ENCODE assay signal across 15 cellular contexts in genomic region chr16:48235058-48235555, GRCh38. TPM values are rescaled to one million over a fixed set of nuclear protein-coding genes. Genes with fewer than 3 reads are reported as not detected.
DNase-seq lines count a peak whose midpoint lies in the region; ATAC-seq and TF ChIP-seq lines count a peak whose summit lies in the region.
"Had no signal": no experiment of that assay in that cellular context is flagged by ENCODE, and none has a peak within 500 bp of the region (broad histone marks: within the 10 kb centered on the region; RNA-seq: fewer than 3 reads in every experiment).

No MANE protein-coding gene starts in this region.

- peaks cover 6% of the 10 kb centered on the region; the same call in 2 of the 3 replicates for H3K4me1 Mint-ChIP-seq in GM23338
- H3K4me1 Mint-ChIP-seq: CD8-positive, alpha-beta memory T cell had no signal

- H3K27ac ChIP-seq in GM23338 (ENCODE audit: low read depth) (no peak overlapping the region), colonic mucosa (peak overlapping the region; percentile 33), osteoblast (ENCODE audit: low read depth, low read length) (no peak overlapping the region)
- H3K27ac ChIP-seq: GM23248 had no signal

- H3K36me3 Mint-ChIP-seq in GM23338 (ENCODE audit: low read depth), result peaks cover 3% of the 10 kb centered on the region; the same call in 1 of the 3 replicates
- H3K36me3 Mint-ChIP-seq: CD8-positive, alpha-beta memory T cell had no signal

- no peaks in the 10 kb centered on the region for H3K4me1 ChIP-seq in GM23338 (ENCODE audit: insufficient read depth)
- H3K4me1 ChIP-seq in colonic mucosa, result no peaks in the 10 kb centered on the region
- H3K4me1 ChIP-seq in osteoblast (ENCODE audit: insufficient read depth, low read length), result peaks cover 3% of the 10 kb centered on the region

- H3K79me2 ChIP-seq in GM23338 (replicated peaks; ENCODE audit: insufficient read depth) (no peaks in the 10 kb centered on the region), osteoblast (ENCODE audit: insufficient read depth, low read length) (no peaks in the 10 kb centered on the region)

- H3K9ac ChIP-seq in colonic mucosa (ENCODE audit: low read depth in 2 of 2, low read length in 2 of 2), result no peak overlapping the region
- H3K9ac ChIP-seq: GM23248 had no signal

- peak overlapping the region; percentile 52; the same call in 1 of the 2 replicates for H2AFZ ChIP-seq in GM23338
- peak overlapping the region; percentile 57 for H2AFZ ChIP-seq in osteoblast (ENCODE audit: low read length)
- H2AFZ ChIP-seq: GM23248 had no signal

- no peak overlapping the region for H3K4me3 Mint-ChIP-seq in GM23338
- H3K4me3 Mint-ChIP-seq: CD8-positive, alpha-beta memory T cell; H9 had no signal

- TF ChIP-seq CTCF in GM23338 (conservative IDR thresholded peaks at IDR 0.05; ENCODE audit: low read depth in 2 of 2) (no peak), colonic mucosa (IDR thresholded peaks at IDR 0.05) (no peak), osteoblast (IDR thresholded peaks at IDR 0.05; ENCODE audit: extremely low read depth, low read depth, low read length) (no peak)

- no peaks in the 10 kb centered on the region for H3K9me3 ChIP-seq in colonic mucosa
- H3K9me3 ChIP-seq in osteoblast (ENCODE audit: low read depth, low read length), result no peaks in the 10 kb centered on the region
- H3K9me3 ChIP-seq: Caco-2 had no signal

- DNase-seq in GM23338 (ENCODE audit: low spot score), result peak; percentile 19
- DNase-seq in colonic mucosa, result no peak
- no peak for DNase-seq in left lobe of liver (ENCODE audit: low spot score)
- no peak for DNase-seq in osteoblast (ENCODE audit: insufficient read length, low spot score, missing footprints)
- no peak for DNase-seq in NK-92 treated with Interleukin-12 subunit alpha and Interleukin-12 subunit beta, amount 100 ng/mL, for 24 hours (lab: John Stamatoyannopoulos, UW)
- no peak for DNase-seq in stimulated activated CD4-positive, alpha-beta T cell treated with anti-CD3 and anti-CD28 coated beads, Interleukin-4, amount 100 ng/mL, for 24 hours
- DNase-seq: CD8-positive, alpha-beta memory T cell; DND-41; GDM1; GM23248; H9 had no signal

- no peak overlapping the region for H3K4me3 ChIP-seq in GM23338
- H3K4me3 ChIP-seq in colonic mucosa, result no peak overlapping the region
- H3K4me3 ChIP-seq in osteoblast (ENCODE audit: insufficient read depth, low read length), result no peak overlapping the region
- H3K4me3 ChIP-seq: GM23248 had no signal

- H3F3A ChIP-seq in GM23338 (replicated peaks; ENCODE audit: low read depth), result no peaks in the 10 kb centered on the region

- peaks cover 7% of the 10 kb centered on the region for H3K9me3 Mint-ChIP-seq in GM23338
- H3K9me3 Mint-ChIP-seq: CD8-positive, alpha-beta memory T cell had no signal

- H3K36me3 ChIP-seq in GM23338 (ENCODE audit: insufficient read depth), result no peaks in the 10 kb centered on the region
- no peaks in the 10 kb centered on the region for H3K36me3 ChIP-seq in colonic mucosa
- H3K36me3 ChIP-seq in osteoblast (ENCODE audit: insufficient read depth, low read length), result no peaks in the 10 kb centered on the region

- H4K20me1 ChIP-seq in GM23338 (replicated peaks; ENCODE audit: insufficient read depth), result no peaks in the 10 kb centered on the region
- H4K20me1 ChIP-seq in osteoblast (ENCODE audit: insufficient read depth, low read length), result no peaks in the 10 kb centered on the region

- no peak overlapping the region for H3K4me2 ChIP-seq in GM23338
- no peak overlapping the region for H3K4me2 ChIP-seq in osteoblast (ENCODE audit: insufficient read depth, low read length)

- no peaks in the 10 kb centered on the region for H3K27me3 Mint-ChIP-seq in GM23338 (ENCODE audit: insufficient read depth, low read depth, poor library complexity)
- H3K27me3 Mint-ChIP-seq: IgD-negative memory B cell had no signal

- no peak overlapping the region for H3K27ac Mint-ChIP-seq in GM23338
- H3K27ac Mint-ChIP-seq: CD8-positive, alpha-beta memory T cell; IgD-negative memory B cell had no signal

- ATAC-seq in GM23338 (no peak), left lobe of liver (peak; percentile 2), GM19324 (IDR thresholded peaks at IDR 0.05; ENCODE audit: low FRiP score, unreplicated experiment) (no peak)

- H3K9me2 ChIP-seq in GM23338 (ENCODE audit: insufficient read depth), result peaks cover 9% of the 10 kb centered on the region; the same call in 1 of the 2 replicates

- H3K27me3 ChIP-seq in GM23338 (ENCODE audit: insufficient read depth), result no peaks in the 10 kb centered on the region
- H3K27me3 ChIP-seq in colonic mucosa, result no peaks in the 10 kb centered on the region
- H3K27me3 ChIP-seq in osteoblast (ENCODE audit: insufficient read depth, low read length), result no peaks in the 10 kb centered on the region

- intact Hi-C loops in colonic mucosa (cut with DNase I), result no loop called here

TF ChIP-seq in GM23338, 12 proteins besides CTCF, POLR2A, EP300 and RAD21 (continues in another document):
- TF ChIP-seq POLR2AphosphoS5 (IDR thresholded peaks at IDR 0.05; ENCODE audit: low read depth), result no peak
- no peak for TF ChIP-seq EZH2phosphoT487 (IDR thresholded peaks at IDR 0.05; ENCODE audit: unreplicated experiment)
- TF ChIP-seq, protein P1, sequence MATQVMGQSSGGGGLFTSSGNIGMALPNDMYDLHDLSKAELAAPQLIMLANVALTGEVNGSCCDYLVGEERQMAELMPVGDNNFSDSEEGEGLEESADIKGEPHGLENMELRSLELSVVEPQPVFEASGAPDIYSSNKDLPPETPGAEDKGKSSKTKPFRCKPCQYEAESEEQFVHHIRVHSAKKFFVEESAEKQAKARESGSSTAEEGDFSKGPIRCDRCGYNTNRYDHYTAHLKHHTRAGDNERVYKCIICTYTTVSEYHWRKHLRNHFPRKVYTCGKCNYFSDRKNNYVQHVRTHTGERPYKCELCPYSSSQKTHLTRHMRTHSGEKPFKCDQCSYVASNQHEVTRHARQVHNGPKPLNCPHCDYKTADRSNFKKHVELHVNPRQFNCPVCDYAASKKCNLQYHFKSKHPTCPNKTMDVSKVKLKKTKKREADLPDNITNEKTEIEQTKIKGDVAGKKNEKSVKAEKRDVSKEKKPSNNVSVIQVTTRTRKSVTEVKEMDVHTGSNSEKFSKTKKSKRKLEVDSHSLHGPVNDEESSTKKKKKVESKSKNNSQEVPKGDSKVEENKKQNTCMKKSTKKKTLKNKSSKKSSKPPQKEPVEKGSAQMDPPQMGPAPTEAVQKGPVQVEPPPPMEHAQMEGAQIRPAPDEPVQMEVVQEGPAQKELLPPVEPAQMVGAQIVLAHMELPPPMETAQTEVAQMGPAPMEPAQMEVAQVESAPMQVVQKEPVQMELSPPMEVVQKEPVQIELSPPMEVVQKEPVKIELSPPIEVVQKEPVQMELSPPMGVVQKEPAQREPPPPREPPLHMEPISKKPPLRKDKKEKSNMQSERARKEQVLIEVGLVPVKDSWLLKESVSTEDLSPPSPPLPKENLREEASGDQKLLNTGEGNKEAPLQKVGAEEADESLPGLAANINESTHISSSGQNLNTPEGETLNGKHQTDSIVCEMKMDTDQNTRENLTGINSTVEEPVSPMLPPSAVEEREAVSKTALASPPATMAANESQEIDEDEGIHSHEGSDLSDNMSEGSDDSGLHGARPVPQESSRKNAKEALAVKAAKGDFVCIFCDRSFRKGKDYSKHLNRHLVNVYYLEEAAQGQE (IDR thresholded peaks at IDR 0.05; ENCODE audit: unreplicated experiment), result no peak
- TF ChIP-seq EZH2 (IDR thresholded peaks at IDR 0.05; ENCODE audit: low read depth, unreplicated experiment), result no peak
- TF ChIP-seq STAT1 (IDR thresholded peaks at IDR 0.05; ENCODE audit: unreplicated experiment), result no peak
- TF ChIP-seq JUNB (IDR thresholded peaks at IDR 0.05; ENCODE audit: unreplicated experiment), result no peak
- no peak for TF ChIP-seq ZNF114 (CRISPR knock-in tag; IDR thresholded peaks at IDR 0.05)
- no peak for TF ChIP-seq CREB1 (CRISPR knock-in tag; IDR thresholded peaks at IDR 0.05; ENCODE audit: low read depth)
- no peak for TF ChIP-seq NANOG (IDR thresholded peaks at IDR 0.05; ENCODE audit: borderline replicate concordance)
- no peak for TF ChIP-seq ZNF331 (CRISPR knock-in tag; IDR thresholded peaks at IDR 0.05; ENCODE audit: low read depth)

RNA-seq across cellular contexts. Expression of gene LONP2, which starts 9.0 kb away (rescaled TPM):
- 23.3 and 25.2 TPM in 2 replicates for total RNA-seq in GM23338 (2014; rRNA removed; shearing (Covaris generic))
- 8.7 and 12.4 TPM in 2 replicates for polyA plus RNA-seq in GM23338 (2016; fragmentation: Nextera tagmentation; extraction: Ambion mirVana)
- total RNA-seq in colonic mucosa (10 to 100 TPM; 62.4 to 69.2 TPM), left lobe of liver (162 TPM), osteoblast (54.5 and 56.8 TPM in 2 replicates)

RNA-seq across cellular contexts. Expression of gene ABCC11, which starts 12.2 kb away (rescaled TPM):
- total RNA-seq in GM23338 (2014; rRNA removed; shearing (Covaris generic)), result 0.12 TPM in 1 of 2 replicates, not detected in the other
- polyA plus RNA-seq in GM23338 (2016; fragmentation: Nextera tagmentation; extraction: Ambion mirVana), result 0.10 TPM in 1 of 2 replicates, not detected in the other
- total RNA-seq in colonic mucosa (not detected), left lobe of liver (5.8 TPM), osteoblast (under 0.01 and 0.29 TPM in 2 replicates)
- total RNA-seq: A673 had no signal
- polyA plus RNA-seq: CD8-positive, alpha-beta memory T cell; IgD-negative memory B cell had no signal
